In genomic region chr3:139607981-139608380, GRCh38 we compare ENCODE assay signal across 24 cellular contexts.
"Had no signal": no experiment of that assay in that cellular context is flagged by ENCODE, and none has a peak within 500 bp of the region (broad histone marks: within the 10 kb centered on the region; RNA-seq: fewer than 3 reads in every experiment).

No MANE protein-coding gene starts in this region.

- H3K4me1 Mint-ChIP-seq: naive B cell; naive thymus-derived CD8-positive, alpha-beta T cell had no signal

- H3K27me3 Mint-ChIP-seq: dendritic cell treated with granulocyte-macrophage colony-stimulating factor and Interleukin-4, amounts not matched to agents 40 ng/mL and 50 ng/mL, for 4 days; naive B cell; naive thymus-derived CD8-positive, alpha-beta T cell had no signal

- H3K4me3 Mint-ChIP-seq: dendritic cell treated with granulocyte-macrophage colony-stimulating factor and Interleukin-4, amounts not matched to agents 40 ng/mL and 50 ng/mL, for 4 days; effector memory CD8-positive, alpha-beta T cell; mesothelial cell of epicardium; naive B cell; naive thymus-derived CD8-positive, alpha-beta T cell had no signal

- H3K36me3 Mint-ChIP-seq: naive B cell had no signal

- ATAC-seq: effector memory CD8-positive, alpha-beta T cell; foreskin keratinocyte; gastroesophageal sphincter; heart left ventricle; left cardiac atrium; left lung; left ventricle myocardium superior; lower lobe of right lung; mucosa of descending colon; naive thymus-derived CD8-positive, alpha-beta T cell had no signal

- H3K36me3 ChIP-seq: colonic mucosa, esophagus muscularis mucosa, gastroesophageal sphincter, heart left ventricle, left lung, lower lobe of right lung had no signal

- FAIRE-seq: endothelial cell of umbilical vein, frontal cortex, islet of Langerhans, keratinocyte had no signal

- H3K4me1 ChIP-seq: colonic mucosa, esophagus muscularis mucosa, gastroesophageal sphincter, heart left ventricle, left lung, lower lobe of right lung had no signal

- DNase-seq: colonic mucosa; cortex of kidney; effector CD8-positive, alpha-beta T cell; effector memory CD8-positive, alpha-beta T cell; foreskin keratinocyte; heart left ventricle; hypothalamus; left cardiac atrium; left lung; left ventricle myocardium superior; lower lobe of right lung; mesenchymal stem cell; mucosa of descending colon; naive B cell; naive thymus-derived CD8-positive, alpha-beta T cell had no signal

- H3K4me2 ChIP-seq: hepatocyte had no signal

- H3K27me3 ChIP-seq: colonic mucosa, esophagus muscularis mucosa, foreskin keratinocyte, gastroesophageal sphincter, heart left ventricle, hepatocyte, left lung had no signal

- H3K27ac Mint-ChIP-seq: dendritic cell treated with granulocyte-macrophage colony-stimulating factor and Interleukin-4, amounts not matched to agents 40 ng/mL and 50 ng/mL, for 4 days; effector memory CD8-positive, alpha-beta T cell; mesothelial cell of epicardium; naive B cell; naive thymus-derived CD8-positive, alpha-beta T cell had no signal

- H3K4me3 ChIP-seq: colonic mucosa, esophagus muscularis mucosa, gastroesophageal sphincter, heart left ventricle, hepatocyte, left lung, lower lobe of right lung, mucosa of descending colon had no signal

- H2AFZ ChIP-seq: hepatocyte had no signal

- H3K27ac ChIP-seq: colonic mucosa, esophagus muscularis mucosa, foreskin keratinocyte, gastroesophageal sphincter, heart left ventricle, hepatocyte, left lung, lower lobe of right lung had no signal

- H3K9me3 ChIP-seq: colonic mucosa, esophagus muscularis mucosa, gastroesophageal sphincter, heart left ventricle, left lung, lower lobe of right lung, mucosa of descending colon had no signal

- H3K9me3 Mint-ChIP-seq: dendritic cell treated with granulocyte-macrophage colony-stimulating factor and Interleukin-4, amounts not matched to agents 40 ng/mL and 50 ng/mL, for 4 days; mesothelial cell of epicardium; naive thymus-derived CD8-positive, alpha-beta T cell had no signal

- H3K79me2 ChIP-seq: hepatocyte had no signal
